In genomic region chr17:74198694-74199093, GRCh38 we compare ENCODE assay signal across 26 cellular contexts.
"Had no signal": no experiment of that assay in that cellular context is flagged by ENCODE, and none has a peak within 500 bp of the region (broad histone marks: within the 10 kb centered on the region; RNA-seq: fewer than 3 reads in every experiment).

No MANE protein-coding gene starts in this region.

- H3K4me3 Mint-ChIP-seq: activated CD4-positive, alpha-beta memory T cell treated with anti-CD3 and anti-CD28 coated beads for 36 hours; activated CD4-positive, alpha-beta T cell treated with anti-CD3 and anti-CD28 coated beads, Interleukin-2, amount 10 ng/mL, durations not matched to agents 24 days and 14 days; activated naive CD8-positive, alpha-beta T cell had no signal

- H3K4me3 ChIP-seq: ovary, sigmoid colon, testis, transverse colon had no signal

- H3K9me3 Mint-ChIP-seq: activated CD4-positive, alpha-beta memory T cell treated with anti-CD3 and anti-CD28 coated beads for 36 hours; activated CD4-positive, alpha-beta T cell treated with anti-CD3 and anti-CD28 coated beads, Interleukin-2, amount 10 ng/mL, durations not matched to agents 24 days and 14 days; activated T-cell treated with anti-CD3 and anti-CD28 coated beads, Interleukin-2, amount 50 U/mL, for 72 hours; immature natural killer cell; nephron; stimulated activated effector memory CD8-positive, alpha-beta T cell treated with anti-CD3 and anti-CD28 coated beads, Interleukin-12 subunit alpha, Interleukin-12 subunit beta, amount 100 ng/mL, for 72 hours had no signal

- H3K27ac ChIP-seq: ascending aorta, brain microvascular endothelial cell, coronary artery, neutrophil, ovary, sigmoid colon, testis, transverse colon had no signal

- H3K27me3 ChIP-seq: ovary, testis had no signal

- H3K4me1 ChIP-seq: ascending aorta, testis had no signal

- H3K27ac Mint-ChIP-seq: activated CD4-positive, alpha-beta memory T cell treated with anti-CD3 and anti-CD28 coated beads for 36 hours; activated CD4-positive, alpha-beta T cell treated with anti-CD3 and anti-CD28 coated beads, Interleukin-2, amount 10 ng/mL, durations not matched to agents 24 days and 14 days; activated naive CD8-positive, alpha-beta T cell; activated T-cell treated with anti-CD3 and anti-CD28 coated beads, Interleukin-2, amount 50 U/mL, for 72 hours; immature natural killer cell; nephron; progenitor cell of endocrine pancreas had no signal

- H3K36me3 ChIP-seq: ascending aorta, brain microvascular endothelial cell, neutrophil, ovary, sigmoid colon, transverse colon had no signal

- H3K9me3 ChIP-seq: ascending aorta, neutrophil, ovary, sigmoid colon, testis, transverse colon had no signal

- ATAC-seq: activated T-cell treated with anti-CD3 and anti-CD28 coated beads, Interleukin-2, amount 50 U/mL, for 72 hours; stimulated activated effector memory CD8-positive, alpha-beta T cell treated with anti-CD3 and anti-CD28 coated beads, Interleukin-12 subunit alpha, Interleukin-12 subunit beta, amount 100 ng/mL, for 72 hours had no signal

- DNase-seq: activated CD4-positive, alpha-beta memory T cell treated with anti-CD3 and anti-CD28 coated beads for 36 hours; activated CD4-positive, alpha-beta T cell treated with anti-CD3 and anti-CD28 coated beads, Interleukin-2, amount 10 ng/mL, durations not matched to agents 24 days and 14 days; activated CD4-positive, CD25-positive, alpha-beta regulatory T cell treated with anti-CD3 and anti-CD28 coated beads, Interleukin-2, amount 50 U/mL, for 72 hours; activated naive CD4-positive, alpha-beta T cell treated with Interleukin-2 at 50 U/mL for 16 hours; activated T-cell treated with anti-CD3 and anti-CD28 coated beads for 4 hours; activated T-cell treated with anti-CD3 and anti-CD28 coated beads, Interleukin-2, amount 50 U/mL, for 72 hours; brain microvascular endothelial cell; dorsolateral prefrontal cortex; effector memory CD4-positive, alpha-beta T cell; immature natural killer cell; left colon; mammary epithelial cell; ovary; sigmoid colon; small intestine; stimulated activated CD4-positive, alpha-beta T cell treated with anti-CD3 and anti-CD28 coated beads, Interleukin-4, amount 100 ng/mL, for 24 hours; T-helper 2 cell; testis; transverse colon had no signal
